In genomic region chr9:75889977-75890540, GRCh38 we compare ENCODE assay signal across 8 cellular contexts. TPM values are rescaled to one million over a fixed set of nuclear protein-coding genes. Genes with fewer than 3 reads are reported as not detected.
DNase-seq lines count a peak whose midpoint lies in the region; TF ChIP-seq lines count a peak whose summit lies in the region.

No MANE protein-coding gene starts in this region.

- peaks cover 22% of the 10 kb centered on the region for H3K27me3 Mint-ChIP-seq in activated T-cell treated with anti-CD3 and anti-CD28 coated beads, Interleukin-2, amount 50 U/mL, for 24 hours
- no peaks in the 10 kb centered on the region for H3K27me3 Mint-ChIP-seq in nephron progenitor cell (ENCODE audit: low read depth, poor library complexity)

- H3K4me3 Mint-ChIP-seq in activated T-cell treated with anti-CD3 and anti-CD28 coated beads, Interleukin-2, amount 50 U/mL, for 24 hours: peak overlapping the region; percentile 88
- H3K4me3 Mint-ChIP-seq in nephron progenitor cell: peak overlapping the region; percentile 92

- DNase-seq in NCI-H2029 treated with DMSO at 0.1 percent for 48 hours (lab: John Stamatoyannopoulos, UW) (peak; percentile 43), NCI-H2029 (lab: John Stamatoyannopoulos, UW) (no peak), foreskin fibroblast (peak; percentile 59 to 81), nephron progenitor cell (peak; percentile 15), Karpas-422 (no peak), SIG-M5 (lab: John Stamatoyannopoulos, UW) (no peak)
- no peak for DNase-seq in activated T-cell treated with anti-CD3 and anti-CD28 coated beads, Interleukin-2, amount 50 U/mL, for 24 hours

- no peaks in the 10 kb centered on the region for H3K9me3 ChIP-seq in Karpas-422 (ENCODE audit: low read length)

- H3K4me1 Mint-ChIP-seq in activated T-cell treated with anti-CD3 and anti-CD28 coated beads, Interleukin-2, amount 50 U/mL, for 24 hours (ENCODE audit: low read depth): peaks cover 38% of the 10 kb centered on the region
- peaks cover 49% of the 10 kb centered on the region for H3K4me1 Mint-ChIP-seq in nephron progenitor cell

- no peaks in the 10 kb centered on the region for H3K9me2 ChIP-seq in Karpas-422 (replicated peaks; ENCODE audit: insufficient read depth, low read length)

- peaks cover 7% of the 10 kb centered on the region for H3K36me3 Mint-ChIP-seq in activated T-cell treated with anti-CD3 and anti-CD28 coated beads, Interleukin-2, amount 50 U/mL, for 24 hours (ENCODE audit: low read depth)
- H3K36me3 Mint-ChIP-seq in nephron progenitor cell (ENCODE audit: low read depth): no peaks in the 10 kb centered on the region

- H3K27me3 ChIP-seq in KMS-11 (ENCODE audit: insufficient read depth, low read depth) (no peaks in the 10 kb centered on the region), Karpas-422 (ENCODE audit: low read length) (no peaks in the 10 kb centered on the region)

- peak overlapping the region; percentile 83 for H3K27ac Mint-ChIP-seq in activated T-cell treated with anti-CD3 and anti-CD28 coated beads, Interleukin-2, amount 50 U/mL, for 24 hours
- peak overlapping the region; percentile 74 for H3K27ac Mint-ChIP-seq in nephron progenitor cell

- H3K36me3 ChIP-seq in KMS-11 (ENCODE audit: insufficient read depth): no peaks in the 10 kb centered on the region
- H3K36me3 ChIP-seq in Karpas-422 (ENCODE audit: insufficient read depth, low read length): no peaks in the 10 kb centered on the region

- H3K27ac ChIP-seq in KMS-11 (0 out of 2 replicates have a peak overlapping the region, but pooled peaks have one; percentile 29), Karpas-422 (ENCODE audit: low read length) (no peak overlapping the region)

- no peaks in the 10 kb centered on the region for H3K4me1 ChIP-seq in KMS-11 (ENCODE audit: low read depth, poor library complexity, severe bottlenecking)
- H3K4me1 ChIP-seq in Karpas-422 (ENCODE audit: low read length): no peaks in the 10 kb centered on the region

- H3K9me3 Mint-ChIP-seq in activated T-cell treated with anti-CD3 and anti-CD28 coated beads, Interleukin-2, amount 50 U/mL, for 24 hours: no peaks in the 10 kb centered on the region
- no peaks in the 10 kb centered on the region for H3K9me3 Mint-ChIP-seq in nephron progenitor cell

- H3K9ac ChIP-seq in KMS-11 (peak overlapping the region; percentile 49), Karpas-422 (ENCODE audit: low read length) (no peak overlapping the region)

- peak overlapping the region; percentile 99 for H2AFZ ChIP-seq in KMS-11 (ENCODE audit: low read depth)
- no peak overlapping the region for H2AFZ ChIP-seq in Karpas-422 (ENCODE audit: low read length)

- TF ChIP-seq CTCF in KMS-11 (conservative IDR thresholded peaks at IDR 0.05; ENCODE audit: low read depth, low read length) (no peak), foreskin fibroblast (IDR thresholded peaks at IDR 0.05; ENCODE audit: low read depth, low read length) (no peak), nephron progenitor cell (IDR thresholded peaks at IDR 0.05) (no peak)

- H3K4me3 ChIP-seq in KMS-11 (IDR thresholded peaks at IDR 0.05; ENCODE audit: insufficient read depth, low read depth, low read length): peak overlapping the region; percentile 57
- H3K4me3 ChIP-seq in foreskin fibroblast (ENCODE audit: low read depth in 1 of 2, low read length in 2 of 2): peak overlapping the region; percentile 52 to 92
- no peak overlapping the region for H3K4me3 ChIP-seq in Karpas-422 (ENCODE audit: low read length)

- H3K4me2 ChIP-seq in KMS-11 (peak overlapping the region; percentile 93), Karpas-422 (ENCODE audit: low read depth, low read length, poor library complexity, severe bottlenecking) (no peak overlapping the region)

- H3K79me2 ChIP-seq in KMS-11 (ENCODE audit: insufficient read depth, low read depth) (no peaks in the 10 kb centered on the region), Karpas-422 (ENCODE audit: low read length) (no peaks in the 10 kb centered on the region)

- H4K20me1 ChIP-seq in KMS-11 (ENCODE audit: insufficient read depth): no peaks in the 10 kb centered on the region
- no peaks in the 10 kb centered on the region for H4K20me1 ChIP-seq in Karpas-422 (ENCODE audit: insufficient read depth, low read depth, low read length)

RNA-seq across cellular contexts. Expression of gene PCSK5, which starts 0.4 kb away (rescaled TPM):
- not detected in 2 replicates for total RNA-seq in Karpas-422 (2014; rRNA removed; shearing (Covaris generic); ENCODE audit: low replicate concordance)

Comparison
In these comparisons a context has a peak if more than half of its experiments do, and no peak if none do; other contexts are left out.
1. DNase-seq: peak in NCI-H2029 treated with DMSO at 0.1 percent for 48 hours (single experiment), foreskin fibroblast (2 of 2) and nephron progenitor cell (single experiment); none in NCI-H2029 (single experiment), activated T-cell treated with anti-CD3 and anti-CD28 coated beads, Interleukin-2, amount 50 U/mL, for 24 hours (single experiment), Karpas-422 (single experiment) and SIG-M5 (single experiment).